In the genomic region with DNA sequence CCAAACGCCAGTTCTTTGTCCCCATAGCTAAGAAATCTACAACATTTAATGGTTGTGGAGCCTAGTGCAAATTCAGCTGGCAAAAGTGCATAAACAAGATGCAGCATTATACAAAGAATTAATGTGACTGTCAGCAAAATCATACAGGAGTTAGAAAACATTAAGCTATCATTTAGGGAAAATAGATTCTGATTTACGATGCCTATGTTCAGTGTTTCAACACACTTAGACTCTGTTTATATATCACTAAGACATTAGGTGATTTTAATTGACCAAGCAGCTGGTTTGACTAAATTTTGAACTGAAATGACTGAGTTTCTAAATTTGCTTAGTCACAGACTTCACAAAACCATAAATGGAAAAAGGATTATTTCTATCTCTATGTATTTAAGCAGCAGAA, we compare ENCODE assay signal across 14 cellular contexts.
DNase-seq lines count a peak whose midpoint lies in the region; ATAC-seq and TF ChIP-seq lines count a peak whose summit lies in the region.
"Had no signal": no experiment of that assay in that cellular context is flagged by ENCODE, and none has a peak within 500 bp of the region (broad histone marks: within the 10 kb centered on the region; RNA-seq: fewer than 3 reads in every experiment).

No MANE protein-coding gene starts in this region.

- in situ Hi-C loops in GM13976 (cut with MboI; ENCODE audit: low sequenced_read_pairs, unreplicated experiment), result no loop called here

- no peak for ATAC-seq in HG03432 (IDR thresholded peaks at IDR 0.05; ENCODE audit: unreplicated experiment)
- ATAC-seq: GM23338, T-cell had no signal

- peaks cover 7% of the 10 kb centered on the region for H3K9me3 ChIP-seq in adipocyte (ENCODE audit: control insufficient read depth, low read length)
- H3K9me3 ChIP-seq: MG63, SJSA1 had no signal

- no peaks in the 10 kb centered on the region for H3K36me3 ChIP-seq in adipocyte (ENCODE audit: control insufficient read depth, insufficient read depth, low read length, severe bottlenecking)
- H3K36me3 ChIP-seq: BLaER1 treated with 17β-estradiol and CSF1 and Interleukin-3, amounts not matched to agents 10 nM and 100 nM; MG63; SJSA1 had no signal

- no peaks in the 10 kb centered on the region for H3K27me3 ChIP-seq in adipocyte (replicated peaks; ENCODE audit: control insufficient read depth, insufficient read depth, low read length)
- H3K27me3 ChIP-seq: BLaER1 treated with 17β-estradiol and CSF1 and Interleukin-3, amounts not matched to agents 10 nM and 100 nM; MG63; SJSA1 had no signal

- H3K9ac ChIP-seq in adipocyte (ENCODE audit: low read length), result no peak overlapping the region
- H3K9ac ChIP-seq: BLaER1 treated with 17β-estradiol and CSF1 and Interleukin-3, amounts not matched to agents 10 nM and 100 nM had no signal

- peak; percentile 11 for DNase-seq in NCI-H1092 treated with DMSO at 0.1 percent for 48 hours (lab: John Stamatoyannopoulos, UW)
- no peak for DNase-seq in NCI-H1092 (lab: John Stamatoyannopoulos, UW)
- DNase-seq in HCEC 1CT, result peak; percentile 29
- peak; percentile 39 to 90 for DNase-seq in NCI-H2081 (lab: John Stamatoyannopoulos, UW)
- DNase-seq in adipocyte (ENCODE audit: low read depth), result peak; percentile 15
- no peak for DNase-seq in SIG-M5 treated with dmso at 0.1 percent for 504 hours (lab: John Stamatoyannopoulos, UW; ENCODE audit: unreplicated experiment)
- DNase-seq in GM13976 (ENCODE audit: low spot score), result no peak
- DNase-seq: MG63, NCI-H1694, T-cell had no signal

- H3K4me3 ChIP-seq in adipocyte (ENCODE audit: low read length), result no peak overlapping the region
- H3K4me3 ChIP-seq: BLaER1 treated with 17β-estradiol and CSF1 and Interleukin-3, amounts not matched to agents 10 nM and 100 nM; GM23338; MG63; SJSA1 had no signal

- TF ChIP-seq CTCF in GM13976 (IDR thresholded peaks at IDR 0.05; ENCODE audit: borderline replicate concordance, control extremely low read depth, extremely low read depth, insufficient read depth, missing control alignments), result no peak

- H3K4me1 ChIP-seq in adipocyte (ENCODE audit: control insufficient read depth, insufficient read depth, low read length), result no peaks in the 10 kb centered on the region
- H3K4me1 ChIP-seq: BLaER1 treated with 17β-estradiol and CSF1 and Interleukin-3, amounts not matched to agents 10 nM and 100 nM; SJSA1 had no signal

Comparison
In these comparisons a context has a peak if more than half of its experiments do, and no peak if none do; other contexts are left out.
1. DNase-seq: peak in NCI-H1092 treated with DMSO at 0.1 percent for 48 hours (single experiment), HCEC 1CT (single experiment), NCI-H2081 (2 of 2) and adipocyte (single experiment); none in NCI-H1092 (single experiment), SIG-M5 treated with dmso at 0.1 percent for 504 hours (single experiment) and GM13976 (single experiment).